9 cellular contexts compared by ENCODE assay signal in the genomic region with DNA sequence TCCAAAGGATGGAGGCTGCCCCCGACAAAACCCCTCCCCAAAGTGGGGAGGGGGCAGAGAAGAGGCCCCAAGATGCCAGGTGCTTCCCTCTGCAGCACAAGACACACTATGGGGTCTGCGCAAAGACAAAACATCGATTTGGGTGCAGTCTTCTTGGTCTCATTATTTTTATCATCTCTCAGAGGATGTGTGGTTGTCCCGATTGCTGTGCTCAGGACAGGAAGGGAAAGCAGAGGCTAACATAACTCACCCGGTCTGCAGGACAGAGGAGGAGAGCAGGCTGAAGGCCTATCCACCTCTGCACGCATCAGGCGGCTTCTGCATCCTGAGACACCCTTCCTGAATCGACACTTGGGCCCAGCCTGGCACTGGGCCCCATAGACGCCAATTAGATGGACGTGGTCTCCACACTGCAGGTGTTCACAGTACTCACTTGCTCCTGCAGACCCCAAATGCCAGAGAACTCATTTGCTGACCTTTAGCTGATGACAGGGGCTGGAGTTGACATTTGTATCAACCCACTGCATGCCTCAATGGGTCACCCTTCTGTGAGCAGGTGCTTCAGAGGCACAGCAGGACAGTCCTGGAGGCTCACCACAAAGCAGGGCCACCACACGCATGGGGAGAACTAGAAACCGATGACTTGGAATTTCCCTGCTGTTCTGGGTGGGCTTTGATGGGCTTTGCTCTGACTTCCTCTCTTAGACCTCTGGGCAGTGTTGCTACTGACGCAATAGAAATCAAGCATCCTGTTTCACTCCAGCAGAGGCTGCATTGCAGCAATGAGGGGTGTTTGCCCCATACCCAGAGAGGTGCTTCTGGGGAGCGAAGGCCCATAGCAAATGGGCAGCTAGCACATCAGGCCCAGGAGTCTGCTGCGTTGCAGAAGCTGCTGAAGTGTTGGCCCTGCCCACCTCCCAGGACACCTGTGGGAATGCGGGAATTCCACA.
DNase-seq lines count a peak whose midpoint lies in the region; ATAC-seq, FAIRE-seq and TF ChIP-seq lines count a peak whose summit lies in the region.
"Had no signal": no experiment of that assay in that cellular context is flagged by ENCODE, and none has a peak within 500 bp of the region (broad histone marks: within the 10 kb centered on the region; RNA-seq: fewer than 3 reads in every experiment).

No MANE protein-coding gene starts in this region.

- no peak for TF ChIP-seq CTCF in osteocyte (IDR thresholded peaks at IDR 0.05)

- FAIRE-seq in GM18507 (lab: Jason Lieb, UNC), result peak; percentile 99

- H3K9me3 Mint-ChIP-seq in immature natural killer cell, result peaks cover 0 to 2% (median 0%) of the 10 kb centered on the region in 6 donors
- no peaks in the 10 kb centered on the region for H3K9me3 Mint-ChIP-seq in osteocyte (ENCODE audit: unreplicated experiment)

- H3K36me3 Mint-ChIP-seq in immature natural killer cell, result no peaks in the 10 kb centered on the region
- no peaks in the 10 kb centered on the region for H3K36me3 Mint-ChIP-seq in osteocyte (ENCODE audit: unreplicated experiment)

- DNase-seq in GM18507 (ENCODE audit: extremely low spot score, insufficient read length, low read depth) (peak; percentile 40), immature natural killer cell (peak; percentile 14 to 35 (median 30)), T-helper 9 cell (no peak), DMS 273 (lab: John Stamatoyannopoulos, UW; ENCODE audit: unreplicated experiment) (no peak), osteocyte (ENCODE audit: extremely low spot score, unreplicated experiment) (no peak)
- DNase-seq in activated CD8-positive, alpha-beta memory T cell treated with anti-CD3 and anti-CD28 coated beads for 24 hours, result no peak
- DNase-seq: foreskin fibroblast had no signal

- H3K4me3 Mint-ChIP-seq in immature natural killer cell (no peak overlapping the region), osteocyte (ENCODE audit: unreplicated experiment) (no peak overlapping the region)

- ATAC-seq in GM21447 (IDR thresholded peaks at IDR 0.05; ENCODE audit: unreplicated experiment) (peak; percentile 67), HG03521 (IDR thresholded peaks at IDR 0.05; ENCODE audit: unreplicated experiment) (peak; percentile 66)

- H3K27me3 Mint-ChIP-seq in immature natural killer cell (ENCODE audit: low read depth in 3 of 3) (peaks cover 0 to 2% (median 0%) of the 10 kb centered on the region in 3 donors), osteocyte (ENCODE audit: unreplicated experiment) (peaks cover 2% of the 10 kb centered on the region)

- H3K27ac Mint-ChIP-seq in immature natural killer cell (peak overlapping the region in 4 of 6 donors; percentile 57 to 75 (median 59)), osteocyte (ENCODE audit: unreplicated experiment) (no peak overlapping the region)

- H3K4me1 Mint-ChIP-seq in immature natural killer cell (peaks cover 13 to 18% of the 10 kb centered on the region in 2 donors), osteocyte (ENCODE audit: unreplicated experiment) (no peaks in the 10 kb centered on the region)

Comparison
In these comparisons a context has a peak if more than half of its experiments do, and no peak if none do; other contexts are left out.
1. DNase-seq: peak in GM18507 (single experiment) and immature natural killer cell (3 of 3); none in T-helper 9 cell (single experiment), DMS 273 (single experiment), activated CD8-positive, alpha-beta memory T cell treated with anti-CD3 and anti-CD28 coated beads for 24 hours (single experiment) and osteocyte (single experiment).